ENCODE assay signal across 25 cellular contexts in the genomic region with DNA sequence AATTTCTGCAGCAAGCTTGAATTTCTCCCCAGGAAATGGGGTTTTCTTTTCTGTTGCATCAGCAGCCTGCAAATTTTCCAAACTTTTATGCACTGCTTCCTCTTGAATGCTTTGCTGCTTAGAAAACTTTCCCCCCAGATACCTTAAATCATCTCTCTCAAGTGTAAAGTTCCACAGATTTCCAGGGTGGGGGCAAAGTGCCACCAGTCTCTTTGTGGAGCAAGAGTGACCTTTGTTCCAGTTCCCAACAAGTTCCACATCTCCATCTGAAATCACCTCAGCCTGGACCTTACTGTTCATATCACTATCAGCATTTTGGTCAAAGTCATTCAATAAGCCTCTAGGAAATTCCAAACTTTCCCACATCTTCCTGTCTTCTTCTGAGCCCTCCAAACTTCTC.
"Had no signal": no experiment of that assay in that cellular context is flagged by ENCODE, and none has a peak within 500 bp of the region (broad histone marks: within the 10 kb centered on the region; RNA-seq: fewer than 3 reads in every experiment).

No MANE protein-coding gene starts in this region.

- H3K36me3 Mint-ChIP-seq: naive thymus-derived CD4-positive, alpha-beta T cell had no signal

- H3K27ac Mint-ChIP-seq: naive thymus-derived CD4-positive, alpha-beta T cell; T-helper 1 cell treated with Interleukin-12 subunit alpha and Interleukin-12 subunit beta and Interleukin-4 antibody, amounts not matched to agents 30 μg/mL and 1 μg/mL, for 36 hours had no signal

- H3K4me3 Mint-ChIP-seq: central memory CD8-positive, alpha-beta T cell; naive thymus-derived CD4-positive, alpha-beta T cell; neural crest cell; T-helper 1 cell treated with Interleukin-12 subunit alpha and Interleukin-12 subunit beta and Interleukin-4 antibody, amounts not matched to agents 30 μg/mL and 1 μg/mL, for 36 hours had no signal

- H3K27me3 Mint-ChIP-seq: central memory CD8-positive, alpha-beta T cell; naive thymus-derived CD4-positive, alpha-beta T cell had no signal

- ATAC-seq: gastroesophageal sphincter; left cardiac atrium; left ventricle myocardium superior; naive thymus-derived CD4-positive, alpha-beta T cell; upper lobe of right lung had no signal

- H3K9me3 Mint-ChIP-seq: T-helper 1 cell treated with Interleukin-12 subunit alpha and Interleukin-12 subunit beta and Interleukin-4 antibody, amounts not matched to agents 30 μg/mL and 1 μg/mL, for 36 hours had no signal

- H3K4me1 Mint-ChIP-seq: central memory CD8-positive, alpha-beta T cell; naive thymus-derived CD4-positive, alpha-beta T cell; neural crest cell had no signal

- DNase-seq: activated CD4-positive, alpha-beta T cell treated with anti-CD3 and anti-CD28 coated beads for 48 hours; activated CD4-positive, alpha-beta T cell treated with anti-CD3 and anti-CD28 coated beads, Interleukin-2, amount 50 U/mL, for 48 hours; activated CD8-positive, alpha-beta memory T cell treated with anti-CD3 and anti-CD28 coated beads for 24 hours; activated effector memory CD4-positive, alpha-beta T cell treated with Interleukin-2 at 50 U/mL for 16 hours; activated naive CD4-positive, alpha-beta T cell treated with anti-CD3 and anti-CD28 coated beads, Interleukin-2, amount 50 U/mL, for 16 hours; amygdala; effector CD8-positive, alpha-beta T cell; head of caudate nucleus; hippocampal formation; left cardiac atrium; left ventricle myocardium superior; mammary epithelial cell; midbrain; naive thymus-derived CD4-positive, alpha-beta T cell; nucleus accumbens; stimulated activated CD4-positive, alpha-beta T cell treated with anti-CD3 and anti-CD28 coated beads, Interleukin-15, amount 100 ng/mL, for 24 hours; stimulated activated CD4-positive, alpha-beta T cell treated with anti-CD3 and anti-CD28 coated beads, Interleukin-2, amount 100 ng/mL, for 24 hours; stimulated activated naive CD4-positive, alpha-beta T cell; T-helper 9 cell; tibial artery; upper lobe of right lung had no signal
